ENCODE assay signal across 1 cellular context in the genomic region with DNA sequence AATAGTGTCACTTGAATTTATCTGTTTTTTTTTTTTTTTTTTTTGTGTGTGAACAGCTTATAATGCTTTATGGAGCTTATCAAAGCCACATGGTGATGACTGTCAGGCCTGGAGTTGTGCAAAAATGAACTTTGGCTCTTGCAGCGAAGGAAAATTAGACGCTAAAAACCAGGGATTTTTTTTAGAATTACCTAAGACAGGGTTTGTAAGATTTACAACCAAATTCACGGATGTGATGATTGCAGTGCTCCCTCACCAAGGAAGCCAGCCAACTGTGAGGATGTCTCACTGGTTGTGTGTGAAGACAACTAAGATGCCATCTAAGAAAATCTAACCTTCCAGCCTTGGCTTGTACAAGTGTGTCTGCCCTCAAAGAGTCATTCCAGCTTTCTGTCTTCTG.
TF ChIP-seq lines count a peak whose summit lies in the region.

No MANE protein-coding gene starts in this region.

TF ChIP-seq in IMR-90, 13 proteins besides CTCF, POLR2A, EP300 and RAD21:
- TF ChIP-seq RFX5 (IDR thresholded peaks at IDR 0.05; ENCODE audit: low read depth, low read length) (no peak), MAZ (IDR thresholded peaks at IDR 0.05; ENCODE audit: borderline replicate concordance, low read depth, low read length) (no peak), CHD1 (IDR thresholded peaks at IDR 0.05; ENCODE audit: low read depth, low read length) (no peak), FOS (IDR thresholded peaks at IDR 0.05; ENCODE audit: low read depth, low read length) (no peak), NFE2L2 (IDR thresholded peaks at IDR 0.05; ENCODE audit: low read depth, low read length) (no peak), MXI1 (IDR thresholded peaks at IDR 0.05; ENCODE audit: borderline replicate concordance, low read depth, low read length) (no peak)
